28 cellular contexts compared by ENCODE assay signal in genomic region chr6:150695652-150696051, GRCh38.
DNase-seq lines count a peak whose midpoint lies in the region; ATAC-seq and TF ChIP-seq lines count a peak whose summit lies in the region.
"Had no signal": no experiment of that assay in that cellular context is flagged by ENCODE, and none has a peak within 500 bp of the region (broad histone marks: within the 10 kb centered on the region; RNA-seq: fewer than 3 reads in every experiment).

No MANE protein-coding gene starts in this region.

- H4K20me1 ChIP-seq in Karpas-422 (ENCODE audit: insufficient read depth, low read depth, low read length), result no peaks in the 10 kb centered on the region; the same call in 1 of the 2 replicates

- H3K36me3 Mint-ChIP-seq in endothelial cell (ENCODE audit: low read depth, unreplicated experiment), result peaks cover 8% of the 10 kb centered on the region
- no peaks in the 10 kb centered on the region for H3K36me3 Mint-ChIP-seq in nephron (ENCODE audit: low read depth)
- H3K36me3 Mint-ChIP-seq: activated naive CD8-positive, alpha-beta T cell treated with anti-CD3 and anti-CD28 coated beads for 36 hours; natural killer cell treated with Interleukin-12 subunit alpha and Interleukin-12 subunit beta and Interleukin-15 and Interleukin-18, amount 100 ng/mL, for 72 hours had no signal

- no peak overlapping the region for H3K9ac ChIP-seq in Karpas-422 (ENCODE audit: low read length)

- peak; percentile 15 for DNase-seq in AG10803 (ENCODE audit: low read depth)
- DNase-seq in Karpas-422, result no peak
- no peak for DNase-seq in endothelial cell (ENCODE audit: low spot score)
- DNase-seq in stimulated activated CD4-positive, alpha-beta T cell treated with anti-CD3 and anti-CD28 coated beads, Interleukin-1b, Interleukin-23, amount 100 ng/mL, for 48 hours, result no peak
- no peak for DNase-seq in OCI-M2 (lab: John Stamatoyannopoulos, UW; ENCODE audit: unreplicated experiment)
- DNase-seq: activated CD4-positive, alpha-beta T cell treated with anti-CD3 and anti-CD28 coated beads for 1 hour; activated effector memory CD4-positive, alpha-beta T cell treated with anti-CD3 and anti-CD28 coated beads, Interleukin-2, amount 50 U/mL, for 16 hours; activated naive CD8-positive, alpha-beta T cell treated with anti-CD3 and anti-CD28 coated beads for 36 hours; effector memory CD8-positive, alpha-beta T cell; IMR-90; left lung; NCI-H1092 treated with DMSO at 0.1 percent for 48 hours; NCI-H187 treated with DMSO at 0.1 percent for 48 hours; NCI-H2227 treated with DMSO at 0.1 percent for 48 hours; NCI-H69; ovary; T-helper 1 cell; upper lobe of left lung had no signal

- peaks cover 35% of the 10 kb centered on the region for H3K4me1 Mint-ChIP-seq in endothelial cell (ENCODE audit: unreplicated experiment)
- peaks cover 51% of the 10 kb centered on the region for H3K4me1 Mint-ChIP-seq in nephron
- H3K4me1 Mint-ChIP-seq: activated naive CD8-positive, alpha-beta T cell treated with anti-CD3 and anti-CD28 coated beads for 36 hours had no signal

- 0 out of 2 replicates have a peak, but pooled peaks cover 4% of the 10 kb centered on the region for H3K36me3 ChIP-seq in Karpas-422 (ENCODE audit: insufficient read depth, low read length)
- H3K36me3 ChIP-seq: ascending aorta, esophagus muscularis mucosa, gastroesophageal sphincter, left lung, ovary, SJSA1, upper lobe of left lung had no signal

- no peaks in the 10 kb centered on the region for H3K9me3 ChIP-seq in Karpas-422 (ENCODE audit: low read length)
- H3K9me3 ChIP-seq: ascending aorta, esophagus muscularis mucosa, gastroesophageal sphincter, left lung, ovary, SJSA1, upper lobe of left lung had no signal

- H3K79me2 ChIP-seq in Karpas-422 (ENCODE audit: low read length), result peaks cover 95% of the 10 kb centered on the region

- H3K27ac ChIP-seq in Karpas-422 (ENCODE audit: low read length), result peak overlapping the region; percentile 60
- H3K27ac ChIP-seq: ascending aorta, coronary artery, esophagus muscularis mucosa, gastroesophageal sphincter, left lung, ovary, SJSA1, skin epidermis, upper lobe of left lung had no signal

- no peak for TF ChIP-seq CTCF in AG10803 (conservative IDR thresholded peaks at IDR 0.05; ENCODE audit: low read length)
- TF ChIP-seq CTCF in endothelial cell (IDR thresholded peaks at IDR 0.05; ENCODE audit: unreplicated experiment), result no peak
- TF ChIP-seq CTCF in nephron (IDR thresholded peaks at IDR 0.05; ENCODE audit: unreplicated experiment in 3 of 3), result no peak

- H3K4me2 ChIP-seq in Karpas-422 (ENCODE audit: low read depth, low read length, poor library complexity, severe bottlenecking), result peak overlapping the region; percentile 8

- H3K4me3 ChIP-seq in AG10803 (ENCODE audit: low read length) (no peak overlapping the region), Karpas-422 (ENCODE audit: low read length) (no peak overlapping the region)
- H3K4me3 ChIP-seq: ascending aorta, coronary artery, esophagus muscularis mucosa, gastroesophageal sphincter, left lung, ovary, SJSA1, skin epidermis, upper lobe of left lung had no signal

- H3K4me3 Mint-ChIP-seq in endothelial cell (ENCODE audit: unreplicated experiment) (no peak overlapping the region), nephron (no peak overlapping the region)
- H3K4me3 Mint-ChIP-seq: activated naive CD8-positive, alpha-beta T cell treated with anti-CD3 and anti-CD28 coated beads for 36 hours; effector memory CD8-positive, alpha-beta T cell; natural killer cell treated with Interleukin-12 subunit alpha and Interleukin-12 subunit beta and Interleukin-15 and Interleukin-18, amount 100 ng/mL, for 72 hours had no signal

- H3K27me3 ChIP-seq in Karpas-422 (ENCODE audit: low read length), result no peaks in the 10 kb centered on the region
- H3K27me3 ChIP-seq: ascending aorta, esophagus muscularis mucosa, gastroesophageal sphincter, left lung, ovary, SJSA1, upper lobe of left lung had no signal

- no peak overlapping the region for H2AFZ ChIP-seq in Karpas-422 (ENCODE audit: low read length)

- H3K9me3 Mint-ChIP-seq in endothelial cell (ENCODE audit: unreplicated experiment), result no peaks in the 10 kb centered on the region
- no peaks in the 10 kb centered on the region for H3K9me3 Mint-ChIP-seq in nephron
- H3K9me3 Mint-ChIP-seq: activated naive CD8-positive, alpha-beta T cell treated with anti-CD3 and anti-CD28 coated beads for 36 hours; effector memory CD8-positive, alpha-beta T cell; natural killer cell treated with Interleukin-12 subunit alpha and Interleukin-12 subunit beta and Interleukin-15 and Interleukin-18, amount 100 ng/mL, for 72 hours had no signal

- H3K27me3 Mint-ChIP-seq in endothelial cell (ENCODE audit: unreplicated experiment), result no peaks in the 10 kb centered on the region
- H3K27me3 Mint-ChIP-seq in nephron (ENCODE audit: low read depth), result peaks cover 3% of the 10 kb centered on the region
- H3K27me3 Mint-ChIP-seq: effector memory CD8-positive, alpha-beta T cell had no signal

- ATAC-seq in GM18909 (IDR thresholded peaks at IDR 0.05; ENCODE audit: poor library complexity, unreplicated experiment) (no peak), HG02938 (IDR thresholded peaks at IDR 0.05; ENCODE audit: unreplicated experiment) (no peak)
- ATAC-seq: effector memory CD8-positive, alpha-beta T cell; gastroesophageal sphincter; left lung; natural killer cell treated with Interleukin-12 subunit alpha and Interleukin-12 subunit beta and Interleukin-15 and Interleukin-18, amount 100 ng/mL, for 72 hours had no signal

- peaks cover 91% of the 10 kb centered on the region for H3K4me1 ChIP-seq in Karpas-422 (ENCODE audit: low read length)
- H3K4me1 ChIP-seq: ascending aorta, gastroesophageal sphincter, left lung, SJSA1 had no signal

- H3K27ac Mint-ChIP-seq in endothelial cell (ENCODE audit: unreplicated experiment) (peak overlapping the region; percentile 53), nephron (peak overlapping the region; percentile 5 to 47 (median 20))
- H3K27ac Mint-ChIP-seq: activated naive CD8-positive, alpha-beta T cell treated with anti-CD3 and anti-CD28 coated beads for 36 hours; effector memory CD8-positive, alpha-beta T cell; natural killer cell treated with Interleukin-12 subunit alpha and Interleukin-12 subunit beta and Interleukin-15 and Interleukin-18, amount 100 ng/mL, for 72 hours had no signal

- H3K9me2 ChIP-seq in Karpas-422 (replicated peaks; ENCODE audit: insufficient read depth, low read length), result no peaks in the 10 kb centered on the region
